20 cellular contexts compared by ENCODE assay signal in the genomic region with DNA sequence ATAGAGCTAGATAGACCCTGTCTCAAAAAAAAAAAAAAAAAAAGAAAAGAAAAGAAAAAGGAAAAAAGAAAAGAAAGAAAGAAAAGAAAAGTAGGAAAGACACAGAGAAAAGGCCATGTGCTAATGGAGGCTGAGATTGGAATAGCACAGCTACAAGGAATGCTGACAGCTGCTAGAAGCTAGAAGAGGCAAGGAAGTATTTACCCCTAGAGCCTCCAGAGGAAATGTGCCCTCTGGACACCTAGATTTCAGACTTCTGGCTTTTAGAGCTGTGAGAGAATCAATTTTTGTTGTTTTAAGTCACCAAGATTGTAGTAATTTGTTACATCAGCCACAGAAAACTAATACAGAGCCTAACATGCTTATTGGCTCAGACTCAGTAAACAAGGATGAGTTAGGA.
"Had no signal": no experiment of that assay in that cellular context is flagged by ENCODE, and none has a peak within 500 bp of the region (broad histone marks: within the 10 kb centered on the region; RNA-seq: fewer than 3 reads in every experiment).

No MANE protein-coding gene starts in this region.

- H3K27me3 Mint-ChIP-seq: activated naive CD8-positive, alpha-beta T cell treated with anti-CD3 and anti-CD28 coated beads, Interleukin-2, amount 50 U/mL, for 24 hours had no signal

- DNase-seq: activated CD4-positive, alpha-beta T cell treated with anti-CD3 and anti-CD28 coated beads for 1 hour; activated CD4-positive, alpha-beta T cell treated with anti-CD3 and anti-CD28 coated beads, Interleukin-2, amount 50 U/mL, for 1 hour; activated CD8-positive, alpha-beta T cell treated with anti-CD3 and anti-CD28 coated beads, Interleukin-2, amount 10 ng/mL, durations not matched to agents 7 days and 5 days; activated gamma-delta T cell; activated naive CD4-positive, alpha-beta T cell treated with anti-CD3 and anti-CD28 coated beads, Interleukin-2, amount 50 U/mL, for 16 hours; activated naive CD8-positive, alpha-beta T cell treated with anti-CD3 and anti-CD28 coated beads, Interleukin-2, amount 50 U/mL, for 24 hours; anterior cingulate cortex; body of pancreas; effector memory CD4-positive, alpha-beta T cell; foreskin melanocyte; left ventricle myocardium inferior; nephron progenitor cell; stimulated activated CD4-positive, alpha-beta T cell treated with anti-CD3 and anti-CD28 coated beads, Interleukin-2, amount 100 ng/mL, for 48 hours; stimulated activated naive CD4-positive, alpha-beta T cell treated with Interleukin-2 at 50 U/mL for 16 hours; T-helper 1 cell; thyroid gland; WERI-Rb-1 had no signal

- H3K27ac Mint-ChIP-seq: activated CD8-positive, alpha-beta T cell treated with anti-CD3 and anti-CD28 coated beads, Interleukin-2, amount 10 ng/mL, durations not matched to agents 7 days and 5 days; activated naive CD8-positive, alpha-beta T cell treated with anti-CD3 and anti-CD28 coated beads, Interleukin-2, amount 50 U/mL, for 24 hours; activated T-helper 1 cell treated with anti-CD3 and anti-CD28 coated beads, Interleukin-12 subunit alpha, Interleukin-12 subunit beta, Interleukin-2, Interleukin-4 antibody, amounts not matched to agents 30 ng/mL and 10 ng/mL and 1 ng/mL, durations not matched to agents 14 hours and 24 hours and 36 hours; nephron progenitor cell had no signal

- H3K27me3 ChIP-seq: body of pancreas, thyroid gland had no signal

- H3K4me3 Mint-ChIP-seq: activated CD8-positive, alpha-beta T cell treated with anti-CD3 and anti-CD28 coated beads, Interleukin-2, amount 10 ng/mL, durations not matched to agents 7 days and 5 days; activated naive CD8-positive, alpha-beta T cell treated with anti-CD3 and anti-CD28 coated beads, Interleukin-2, amount 50 U/mL, for 24 hours; activated T-helper 1 cell treated with anti-CD3 and anti-CD28 coated beads, Interleukin-12 subunit alpha, Interleukin-12 subunit beta, Interleukin-2, Interleukin-4 antibody, amounts not matched to agents 30 ng/mL and 10 ng/mL and 1 ng/mL, durations not matched to agents 14 hours and 24 hours and 36 hours; nephron progenitor cell had no signal

- H3K27ac ChIP-seq: left ventricle myocardium inferior, thyroid gland, WERI-Rb-1 had no signal

- H3K4me3 ChIP-seq: body of pancreas, left ventricle myocardium inferior, smooth muscle cell, thyroid gland had no signal

- ATAC-seq: activated CD8-positive, alpha-beta T cell treated with anti-CD3 and anti-CD28 coated beads, Interleukin-2, amount 10 ng/mL, durations not matched to agents 7 days and 5 days; activated naive CD8-positive, alpha-beta T cell treated with anti-CD3 and anti-CD28 coated beads, Interleukin-2, amount 50 U/mL, for 24 hours; body of pancreas; sciatic nerve had no signal

- H3K4me2 ChIP-seq: smooth muscle cell had no signal

- H3K9me3 Mint-ChIP-seq: activated naive CD8-positive, alpha-beta T cell treated with anti-CD3 and anti-CD28 coated beads, Interleukin-2, amount 50 U/mL, for 24 hours; activated T-helper 1 cell treated with anti-CD3 and anti-CD28 coated beads, Interleukin-12 subunit alpha, Interleukin-12 subunit beta, Interleukin-2, Interleukin-4 antibody, amounts not matched to agents 30 ng/mL and 10 ng/mL and 1 ng/mL, durations not matched to agents 14 hours and 24 hours and 36 hours; nephron progenitor cell had no signal

- H3K36me3 ChIP-seq: left ventricle myocardium inferior, thyroid gland, WERI-Rb-1 had no signal

- H3K9me3 ChIP-seq: body of pancreas, left ventricle myocardium inferior, thyroid gland had no signal
